In genomic region chr12:112473056-112473455, GRCh38 we compare ENCODE assay signal across 11 cellular contexts. TPM values are rescaled to one million over a fixed set of nuclear protein-coding genes. Genes with fewer than 3 reads are reported as not detected.
A peak's percentile ranks its signal among the peaks of the same experiment; 100 is the strongest.
DNase-seq lines count a peak whose midpoint lies in the region; ATAC-seq, FAIRE-seq and TF ChIP-seq lines count a peak whose summit lies in the region.
"Had no signal": no experiment of that assay in that cellular context is flagged by ENCODE, and none has a peak within 500 bp of the region (broad histone marks: within the 10 kb centered on the region; RNA-seq: fewer than 3 reads in every experiment).

No MANE protein-coding gene starts in this region.

- peak; percentile 29; the same call in 2 of the 3 replicates for TF ChIP-seq CTCF in A549 (IDR thresholded peaks at IDR 0.05)
- peak; percentile 33; the same call in 1 of the 2 replicates for TF ChIP-seq CTCF in GM12874 (IDR thresholded peaks at IDR 0.05; ENCODE audit: insufficient read depth, low read depth, low read length)
- peak; percentile 15 for TF ChIP-seq CTCF in fibroblast of pulmonary artery (IDR thresholded peaks at IDR 0.05; ENCODE audit: low read length, missing control alignments)
- TF ChIP-seq CTCF in natural killer cell (IDR thresholded peaks at IDR 0.05): no peak

- no peak for TF ChIP-seq POLR2A in A549 (IDR thresholded peaks at IDR 0.05; ENCODE audit: low read length)

- no peak for FAIRE-seq in A549 (lab: Jason Lieb, UNC)

- intact Hi-C loops in natural killer cell (cut with micrococcal nuclease): no loop called here

- no peaks in the 10 kb centered on the region for H3K9me3 ChIP-seq in A549
- H3K9me3 ChIP-seq: thoracic aorta had no signal

- TF ChIP-seq RAD21 in A549 (conservative IDR thresholded peaks at IDR 0.05 in 1 of 2, IDR thresholded peaks at IDR 0.05 in 1 of 2): peak; percentile 13 to 26; a peak in 1 of 5 replicates

- POLR2A ChIA-PET in A549 (lab: Yijun Ruan, JAX): interaction anchor here (0.7 kb wide), 1 partner anchor 267 kb away, joined by 4 read pairs; no protein-coding TSS in a partner anchor

- CTCF ChIA-PET in A549 (lab: Yijun Ruan, JAX): interaction anchor here (0.6 to 1.3 kb wide), 5 partner anchors 12 to 557 kb away, joined by 3 read pairs; no protein-coding TSS in a partner anchor

- no peak overlapping the region for H3K4me3 ChIP-seq in A549
- no peak overlapping the region for H3K4me3 ChIP-seq in fibroblast of pulmonary artery (replicated peaks; ENCODE audit: low read depth, low read length)
- H3K4me3 ChIP-seq: heart left ventricle, thoracic aorta had no signal

- H3K27me3 Mint-ChIP-seq in natural killer cell (ENCODE audit: low read depth in 2 of 2): no peaks in the 10 kb centered on the region

- no peaks in the 10 kb centered on the region for H3K9me3 Mint-ChIP-seq in natural killer cell
- H3K9me3 Mint-ChIP-seq: CD8-positive, alpha-beta T cell had no signal

- no peak for TF ChIP-seq EP300 in A549 (IDR thresholded peaks at IDR 0.05)

- H3K36me3 Mint-ChIP-seq in natural killer cell: no peaks in the 10 kb centered on the region

- H3K4me1 ChIP-seq in A549: no peaks in the 10 kb centered on the region

- DNase-seq in A549 (ENCODE audit: low read depth in 1 of 2, low spot score in 1 of 2): peak; percentile 17 to 33
- DNase-seq in RKO (ENCODE audit: low spot score): peak; percentile 40
- no peak for DNase-seq in fibroblast of pulmonary artery (ENCODE audit: low read depth)
- DNase-seq in substantia nigra (lab: John Stamatoyannopoulos, UW): no peak
- no peak for DNase-seq in natural killer cell
- no peak for DNase-seq in activated effector memory CD4-positive, alpha-beta T cell treated with Interleukin-2 at 50 U/mL for 16 hours
- DNase-seq in NCI-H1436 (lab: John Stamatoyannopoulos, UW): no peak
- DNase-seq: CD8-positive, alpha-beta T cell; heart left ventricle had no signal

- peaks cover 0 to 8% of the 10 kb centered on the region in 2 donors for H3K4me1 Mint-ChIP-seq in natural killer cell

- H3K4me3 Mint-ChIP-seq in natural killer cell: no peak overlapping the region
- H3K4me3 Mint-ChIP-seq: CD8-positive, alpha-beta T cell had no signal

- H3K27ac ChIP-seq in A549 (no peak overlapping the region), substantia nigra (ENCODE audit: low read depth, low read length, poor library complexity, severe bottlenecking) (no peak overlapping the region)
- H3K27ac ChIP-seq: heart left ventricle, thoracic aorta had no signal

- ATAC-seq in A549 (peak in 1 of 2 experiments; percentile 61; a peak in 3 of 6 replicates), natural killer cell (no peak)
- ATAC-seq: CD8-positive, alpha-beta T cell; heart left ventricle had no signal

- 80% methylated on average over 4 of the region's 4 CpGs for WGBS in A549 (ENCODE audit: missing lambda C conversion rate)

- H3K27ac Mint-ChIP-seq in natural killer cell: no peak overlapping the region
- H3K27ac Mint-ChIP-seq: CD8-positive, alpha-beta T cell had no signal

- no peak overlapping the region for H3K4me2 ChIP-seq in A549

TF ChIP-seq in A549, 52 proteins besides CTCF, POLR2A, EP300 and RAD21:
- TF ChIP-seq SMC3 (IDR thresholded peaks at IDR 0.05) (0 out of 3 replicates have a peak, but pooled peaks have one; percentile 9), NR3C1 (IDR thresholded peaks at IDR 0.05) (no peak)
TF ChIP-seq in A549: peak in this region for 1.

RNA-seq across cellular contexts. Expression of gene PTPN11, which starts 54.3 kb away (rescaled TPM):
- polyA plus RNA-seq in A549 (2011; rRNA removed) (111 and 194 TPM in 2 replicates), A549 (2017; fragmentation: RNase III; extraction: RNeasy Plus Mini Kit Qiagen cat#74134 plus additional on column Dnase treatment) (73.1 to 78.6 TPM (median 77.1 TPM) in 3 replicates)
- polyA plus RNA-seq in A549 (2012; cell fraction: cytosol; rRNA removed): 40.4 and 45.9 TPM in 2 replicates
- 26.5 and 32.2 TPM in 2 replicates for polyA plus RNA-seq in A549 (2012; cell fraction: nucleus; rRNA removed)
- 73.8 and 78.2 TPM in 2 replicates for polyA minus RNA-seq in A549 (2011; rRNA and poly(A)+ RNA removed)
- 10 to 100 TPM; 57.3 to 72.1 (median 63.8) TPM for total RNA-seq in natural killer cell

Comparison
In these comparisons a context has a peak if more than half of its experiments do, and no peak if none do; other contexts are left out.
1. DNase-seq: peak in A549 (2 of 2) and RKO (single experiment); none in fibroblast of pulmonary artery (single experiment), substantia nigra (0 of 49), natural killer cell (single experiment), activated effector memory CD4-positive, alpha-beta T cell treated with Interleukin-2 at 50 U/mL for 16 hours (single experiment) and NCI-H1436 (single experiment).